In the genomic region with DNA sequence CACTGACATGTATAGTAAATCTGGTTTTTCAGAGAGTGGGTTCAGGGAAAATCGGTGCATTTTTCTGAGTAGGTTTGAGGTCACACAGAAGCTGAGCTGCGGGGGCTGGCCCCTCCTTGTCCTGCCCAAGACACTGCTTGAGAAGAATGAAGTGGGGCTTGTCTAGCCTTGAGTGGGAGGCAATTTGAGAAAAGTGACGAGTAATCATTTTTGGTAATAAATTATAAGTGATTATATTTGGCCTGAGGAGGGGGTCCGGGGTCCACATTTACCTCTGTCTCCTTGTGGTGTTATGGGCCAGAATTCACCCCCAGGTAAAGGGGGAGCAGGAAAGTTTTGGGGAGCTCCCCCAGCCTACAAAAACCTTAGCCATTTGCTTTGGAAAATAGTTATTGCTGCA, we compare ENCODE assay signal across 35 cellular contexts. TPM values are rescaled to one million over a fixed set of nuclear protein-coding genes. Genes with fewer than 3 reads are reported as not detected.
"Had no signal": no experiment of that assay in that cellular context is flagged by ENCODE, and none has a peak within 500 bp of the region (broad histone marks: within the 10 kb centered on the region; RNA-seq: fewer than 3 reads in every experiment).

No MANE protein-coding gene starts in this region.

- H3K27me3 ChIP-seq: adrenal gland, body of pancreas, colonic mucosa, dorsolateral prefrontal cortex had no signal

- H3K9me3 Mint-ChIP-seq: activated naive CD4-positive, alpha-beta T cell treated with anti-CD3 and anti-CD28 coated beads, Interleukin-2, amount 50 U/mL, for 24 hours; activated naive CD8-positive, alpha-beta T cell treated with anti-CD3 and anti-CD28 coated beads, Interleukin-2, amount 50 U/mL, for 24 hours; activated T-cell treated with anti-CD3 and anti-CD28 coated beads, Interleukin-2, amount 50 U/mL, for 4 hours; activated T-helper 17 cell treated with anti-CD3 and anti-CD28 coated beads, Interleukin-2, amount 50 U/mL, for 72 hours had no signal

- DNase-seq: activated B cell treated with CpG ODN at 0.5 μM for 24 hours; activated CD4-positive, alpha-beta T cell treated with anti-CD3 and anti-CD28 coated beads for 48 hours; activated CD4-positive, alpha-beta T cell treated with anti-CD3 and anti-CD28 coated beads, Interleukin-2, amount 50 U/mL, for 1 hour; activated CD4-positive, alpha-beta T cell treated with anti-CD3 and anti-CD28 coated beads, Interleukin-2, amount 50 U/mL, for 48 hours; activated CD8-positive, alpha-beta memory T cell treated with anti-CD3 and anti-CD28 coated beads for 24 hours; activated CD8-positive, alpha-beta T cell treated with anti-CD3 and anti-CD28 coated beads for 36 hours; activated effector memory CD4-positive, alpha-beta T cell treated with Interleukin-2 at 50 U/mL for 16 hours; activated gamma-delta T cell treated with Interleukin-2 at 50 U/mL for 16 hours; activated naive CD4-positive, alpha-beta T cell treated with anti-CD3 and anti-CD28 coated beads for 36 hours; activated naive CD8-positive, alpha-beta T cell treated with anti-CD3 and anti-CD28 coated beads for 36 hours; activated naive CD8-positive, alpha-beta T cell treated with anti-CD3 and anti-CD28 coated beads, Interleukin-2, amount 50 U/mL, for 24 hours; activated T-cell treated with anti-CD3 and anti-CD28 coated beads, Interleukin-2, amount 50 U/mL, for 4 hours; adrenal gland; amygdala; body of pancreas; caudate nucleus; colonic mucosa; effector memory CD4-positive, alpha-beta T cell; endodermal cell; foreskin keratinocyte; gastrocnemius medialis; glutamatergic neuron; SW 1271; T-cell; T1000; WERI-Rb-1 had no signal

- H3K27me3 Mint-ChIP-seq: activated naive CD4-positive, alpha-beta T cell treated with anti-CD3 and anti-CD28 coated beads, Interleukin-2, amount 50 U/mL, for 24 hours; activated naive CD8-positive, alpha-beta T cell treated with anti-CD3 and anti-CD28 coated beads for 36 hours; dendritic cell treated with granulocyte-macrophage colony-stimulating factor and Interleukin-4, amounts not matched to agents 40 ng/mL and 50 ng/mL, for 4 days had no signal

- H3K36me3 Mint-ChIP-seq: activated naive CD4-positive, alpha-beta T cell treated with anti-CD3 and anti-CD28 coated beads, Interleukin-2, amount 50 U/mL, for 24 hours; activated naive CD8-positive, alpha-beta T cell treated with anti-CD3 and anti-CD28 coated beads for 36 hours; T-cell had no signal

- H3K4me3 ChIP-seq: adrenal gland, body of pancreas, colonic mucosa, dorsolateral prefrontal cortex, gastrocnemius medialis had no signal

- H3K9me3 ChIP-seq: adrenal gland, colonic mucosa, gastrocnemius medialis had no signal

- H3K4me1 ChIP-seq: adrenal gland, body of pancreas, colonic mucosa, foreskin keratinocyte, gastrocnemius medialis had no signal

- H3K27ac Mint-ChIP-seq: activated B cell treated with CpG ODN at 0.5 μM for 24 hours; activated CD8-positive, alpha-beta T cell treated with anti-CD3 and anti-CD28 coated beads for 36 hours; activated naive CD4-positive, alpha-beta T cell treated with anti-CD3 and anti-CD28 coated beads for 36 hours; activated naive CD4-positive, alpha-beta T cell treated with anti-CD3 and anti-CD28 coated beads, Interleukin-2, amount 50 U/mL, for 24 hours; activated naive CD8-positive, alpha-beta T cell treated with anti-CD3 and anti-CD28 coated beads for 36 hours; activated naive CD8-positive, alpha-beta T cell treated with anti-CD3 and anti-CD28 coated beads, Interleukin-2, amount 50 U/mL, for 24 hours; activated T-helper 17 cell treated with anti-CD3 and anti-CD28 coated beads, Interleukin-2, amount 50 U/mL, for 72 hours; dendritic cell treated with granulocyte-macrophage colony-stimulating factor and Interleukin-4, amounts not matched to agents 40 ng/mL and 50 ng/mL, for 4 days; endodermal cell; T-cell; T-helper 1 cell treated with Interleukin-12 subunit alpha and Interleukin-12 subunit beta and Interleukin-4 antibody, amounts not matched to agents 30 μg/mL and 1 μg/mL, for 36 hours had no signal

- H3K36me3 ChIP-seq: adrenal gland, colonic mucosa, gastrocnemius medialis, WERI-Rb-1 had no signal

- H3K4me3 Mint-ChIP-seq: activated B cell treated with CpG ODN at 0.5 μM for 24 hours; activated CD8-positive, alpha-beta T cell treated with anti-CD3 and anti-CD28 coated beads for 36 hours; activated naive CD4-positive, alpha-beta T cell treated with anti-CD3 and anti-CD28 coated beads for 36 hours; activated naive CD4-positive, alpha-beta T cell treated with anti-CD3 and anti-CD28 coated beads, Interleukin-2, amount 50 U/mL, for 24 hours; activated naive CD8-positive, alpha-beta T cell treated with anti-CD3 and anti-CD28 coated beads for 36 hours; activated naive CD8-positive, alpha-beta T cell treated with anti-CD3 and anti-CD28 coated beads, Interleukin-2, amount 50 U/mL, for 24 hours; activated T-cell treated with anti-CD3 and anti-CD28 coated beads, Interleukin-2, amount 50 U/mL, for 4 hours; activated T-helper 17 cell treated with anti-CD3 and anti-CD28 coated beads, Interleukin-2, amount 50 U/mL, for 72 hours; dendritic cell treated with granulocyte-macrophage colony-stimulating factor and Interleukin-4, amounts not matched to agents 40 ng/mL and 50 ng/mL, for 4 days; endodermal cell; T-cell; T-helper 1 cell treated with Interleukin-12 subunit alpha and Interleukin-12 subunit beta and Interleukin-4 antibody, amounts not matched to agents 30 μg/mL and 1 μg/mL, for 36 hours had no signal

- ATAC-seq: activated CD4-positive, CD25-positive, alpha-beta regulatory T cell treated with anti-CD3 and anti-CD28 coated beads, Interleukin-2, amount 50 U/mL, for 24 hours; activated CD8-positive, alpha-beta T cell treated with anti-CD3 and anti-CD28 coated beads for 36 hours; activated naive CD8-positive, alpha-beta T cell treated with anti-CD3 and anti-CD28 coated beads, Interleukin-2, amount 50 U/mL, for 24 hours; activated T-cell treated with anti-CD3 and anti-CD28 coated beads, Interleukin-2, amount 50 U/mL, for 4 hours; activated T-helper 17 cell treated with anti-CD3 and anti-CD28 coated beads, Interleukin-2, amount 50 U/mL, for 72 hours; body of pancreas; esophagus mucosa; foreskin keratinocyte; gastrocnemius medialis; T-cell had no signal

- H3K4me1 Mint-ChIP-seq: activated B cell treated with CpG ODN at 0.5 μM for 24 hours; activated naive CD4-positive, alpha-beta T cell treated with anti-CD3 and anti-CD28 coated beads, Interleukin-2, amount 50 U/mL, for 24 hours; activated naive CD8-positive, alpha-beta T cell treated with anti-CD3 and anti-CD28 coated beads for 36 hours; activated naive CD8-positive, alpha-beta T cell treated with anti-CD3 and anti-CD28 coated beads, Interleukin-2, amount 50 U/mL, for 24 hours; activated T-helper 17 cell treated with anti-CD3 and anti-CD28 coated beads, Interleukin-2, amount 50 U/mL, for 72 hours; endodermal cell; T-cell had no signal

- H3K27ac ChIP-seq: adrenal gland, body of pancreas, colonic mucosa, dorsolateral prefrontal cortex, foreskin keratinocyte, gastrocnemius medialis, WERI-Rb-1 had no signal

RNA-seq across cellular contexts. Expression of gene WFDC1, which starts 28.1 kb away (rescaled TPM):
- total RNA-seq: activated B cell treated with CpG ODN at 0.5 μM for 24 hours; activated CD8-positive, alpha-beta T cell treated with anti-CD3 and anti-CD28 coated beads for 36 hours; activated naive CD4-positive, alpha-beta T cell treated with anti-CD3 and anti-CD28 coated beads for 36 hours; activated naive CD8-positive, alpha-beta T cell treated with anti-CD3 and anti-CD28 coated beads for 36 hours; activated T-cell treated with anti-CD3 and anti-CD28 coated beads, Interleukin-2, amount 50 U/mL, for 4 hours; epithelial cell of proximal tubule; foreskin keratinocyte; T-cell; T-helper 2 cell treated with Interferon-gamma antibody and Interleukin-4, amounts not matched to agents 100 ng/mL and 5 ng/mL, for 36 hours had no signal
- polyA plus RNA-seq: foreskin keratinocyte had no signal

RNA-seq across cellular contexts. Expression of gene ATP2C2, which starts 45.6 kb away (rescaled TPM):
- total RNA-seq: activated B cell treated with CpG ODN at 0.5 μM for 24 hours; activated CD8-positive, alpha-beta T cell treated with anti-CD3 and anti-CD28 coated beads for 36 hours; activated naive CD4-positive, alpha-beta T cell treated with anti-CD3 and anti-CD28 coated beads for 36 hours; activated naive CD8-positive, alpha-beta T cell treated with anti-CD3 and anti-CD28 coated beads for 36 hours; activated T-cell treated with anti-CD3 and anti-CD28 coated beads, Interleukin-2, amount 50 U/mL, for 4 hours; activated T-helper 17 cell treated with anti-CD3 and anti-CD28 coated beads, Interleukin-2, amount 50 U/mL, for 72 hours; T-cell; T-helper 2 cell treated with Interferon-gamma antibody and Interleukin-4, amounts not matched to agents 100 ng/mL and 5 ng/mL, for 36 hours had no signal
